In the genomic region with DNA sequence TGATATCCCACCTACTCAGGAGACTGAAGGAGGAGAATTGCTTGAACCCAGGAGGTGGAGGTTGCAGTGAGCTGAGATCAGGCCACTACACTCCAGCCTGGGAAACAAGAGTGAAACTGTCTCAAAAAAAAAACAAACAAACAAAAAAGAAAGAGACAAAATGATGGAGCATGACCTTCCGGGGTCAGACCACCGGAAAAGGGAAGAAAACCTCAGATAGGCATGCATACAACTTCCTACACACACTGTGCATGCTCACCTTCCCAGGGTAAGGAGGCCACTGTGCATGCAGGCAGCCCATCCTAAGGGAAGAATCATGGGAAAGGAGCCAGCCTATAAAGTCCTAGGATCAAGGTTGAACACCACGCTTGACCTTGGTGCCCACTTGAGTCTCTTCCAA, we compare ENCODE assay signal across 26 cellular contexts. TPM values are rescaled to one million over a fixed set of nuclear protein-coding genes. Genes with fewer than 3 reads are reported as not detected.
"Had no signal": no experiment of that assay in that cellular context is flagged by ENCODE, and none has a peak within 500 bp of the region (broad histone marks: within the 10 kb centered on the region; RNA-seq: fewer than 3 reads in every experiment).

No MANE protein-coding gene starts in this region.

- H3K36me3 ChIP-seq: ascending aorta, cardiac muscle cell, colonic mucosa, Peyer's patch, SJSA1, WERI-Rb-1 had no signal

- H3K9ac ChIP-seq: SK-N-SH had no signal

- H3K9me3 Mint-ChIP-seq: activated CD4-positive, alpha-beta T cell treated with anti-CD3 and anti-CD28 coated beads, Interleukin-2, amount 10 ng/mL, durations not matched to agents 24 days and 14 days; activated naive CD4-positive, alpha-beta T cell treated with anti-CD3 and anti-CD28 coated beads, Interleukin-2, amount 50 U/mL, for 24 hours; activated T-cell treated with anti-CD3 and anti-CD28 coated beads, Interleukin-2, amount 50 U/mL, for 24 hours; activated T-helper 2 cell treated with anti-CD3 and anti-CD28 coated beads, Interferon-gamma antibody, Interleukin-2, Interleukin-4, amounts not matched to agents 10 μg/mL and 5 μg/mL and 100 μg/mL, durations not matched to agents 14 hours and 24 hours and 36 hours; central memory CD8-positive, alpha-beta T cell had no signal

- H3K27ac Mint-ChIP-seq: activated naive CD4-positive, alpha-beta T cell treated with anti-CD3 and anti-CD28 coated beads, Interleukin-2, amount 50 U/mL, for 24 hours; activated T-cell treated with anti-CD3 and anti-CD28 coated beads, Interleukin-2, amount 50 U/mL, for 24 hours; activated T-helper 2 cell treated with anti-CD3 and anti-CD28 coated beads, Interferon-gamma antibody, Interleukin-2, Interleukin-4, amounts not matched to agents 10 μg/mL and 5 μg/mL and 100 μg/mL, durations not matched to agents 14 hours and 24 hours and 36 hours had no signal

- H3K4me3 ChIP-seq: ascending aorta, cardiac muscle cell, colonic mucosa, Peyer's patch, SJSA1 had no signal

- H3K27me3 ChIP-seq: ascending aorta, cardiac muscle cell, colonic mucosa, Peyer's patch, SJSA1 had no signal

- H3K36me3 Mint-ChIP-seq: activated naive CD4-positive, alpha-beta T cell treated with anti-CD3 and anti-CD28 coated beads, Interleukin-2, amount 50 U/mL, for 24 hours had no signal

- H3K4me2 ChIP-seq: SK-N-SH had no signal

- H3K9me3 ChIP-seq: ascending aorta, colonic mucosa, Peyer's patch, SJSA1, SK-N-SH had no signal

- H3K4me1 Mint-ChIP-seq: central memory CD8-positive, alpha-beta T cell had no signal

- H3K27me3 Mint-ChIP-seq: activated CD4-positive, alpha-beta T cell treated with anti-CD3 and anti-CD28 coated beads, Interleukin-2, amount 10 ng/mL, durations not matched to agents 24 days and 14 days; activated naive CD4-positive, alpha-beta T cell treated with anti-CD3 and anti-CD28 coated beads, Interleukin-2, amount 50 U/mL, for 24 hours; activated naive CD8-positive, alpha-beta T cell treated with anti-CD3 and anti-CD28 coated beads, Interleukin-2, amount 10 ng/mL, durations not matched to agents 7 days and 5 days; activated T-cell treated with anti-CD3 and anti-CD28 coated beads, Interleukin-2, amount 50 U/mL, for 24 hours; central memory CD8-positive, alpha-beta T cell had no signal

- DNase-seq: activated CD4-positive, alpha-beta T cell treated with anti-CD3 and anti-CD28 coated beads, Interleukin-2, amount 10 ng/mL, durations not matched to agents 24 days and 14 days; activated CD4-positive, alpha-beta T cell treated with anti-CD3 and anti-CD28 coated beads, Interleukin-2, amount 50 U/mL, for 48 hours; activated CD8-positive, alpha-beta memory T cell treated with anti-CD3 and anti-CD28 coated beads for 24 hours; activated gamma-delta T cell; activated naive CD4-positive, alpha-beta T cell treated with Interleukin-2 at 50 U/mL for 16 hours; activated naive CD8-positive, alpha-beta T cell treated with anti-CD3 and anti-CD28 coated beads, Interleukin-2, amount 10 ng/mL, durations not matched to agents 7 days and 5 days; activated T-cell treated with anti-CD3 and anti-CD28 coated beads, Interleukin-2, amount 50 U/mL, for 24 hours; amygdala; colonic mucosa; KG1; MM.1S; MV-4-11; NCI-H146; NCI-H2227 treated with DMSO at 0.1 percent for 48 hours; NCI-H82; Peyer's patch; SK-N-SH; T-helper 9 cell; WERI-Rb-1 had no signal

- H3K27ac ChIP-seq: ascending aorta, cardiac muscle cell, colonic mucosa, Peyer's patch, SJSA1, WERI-Rb-1 had no signal

- H3K4me3 Mint-ChIP-seq: activated CD4-positive, alpha-beta T cell treated with anti-CD3 and anti-CD28 coated beads, Interleukin-2, amount 10 ng/mL, durations not matched to agents 24 days and 14 days; activated naive CD4-positive, alpha-beta T cell treated with anti-CD3 and anti-CD28 coated beads, Interleukin-2, amount 50 U/mL, for 24 hours; activated naive CD8-positive, alpha-beta T cell treated with anti-CD3 and anti-CD28 coated beads, Interleukin-2, amount 10 ng/mL, durations not matched to agents 7 days and 5 days; activated T-cell treated with anti-CD3 and anti-CD28 coated beads, Interleukin-2, amount 50 U/mL, for 24 hours; central memory CD8-positive, alpha-beta T cell; T-helper 1 cell treated with Interleukin-12 subunit alpha and Interleukin-12 subunit beta and Interleukin-4 antibody, amounts not matched to agents 30 μg/mL and 1 μg/mL, for 36 hours had no signal

- H3K4me1 ChIP-seq: ascending aorta, colonic mucosa, Peyer's patch, SJSA1 had no signal

RNA-seq across cellular contexts. Expression of gene TBX6, which starts 40.9 kb away (rescaled TPM):
- total RNA-seq: SJSA1 had no signal
